8 cellular contexts compared by ENCODE assay signal in genomic region chr20:53751394-53752368, GRCh38.
DNase-seq lines count a peak whose midpoint lies in the region; ATAC-seq lines count a peak whose summit lies in the region.

No MANE protein-coding gene starts in this region.

- in situ Hi-C loops in ACHN (cut with HindIII; ENCODE audit: low pct_ligation_motif_present, low pct_unique_long_range_greater_than_20kb, low sequenced_read_pairs) = loop anchor here (25.0 kb wide), 1 partner anchor 161 kb away; no protein-coding TSS in a partner anchor

- peak; percentile 76 for ATAC-seq in GM18868 (IDR thresholded peaks at IDR 0.05; ENCODE audit: unreplicated experiment)
- peak; percentile 65 for ATAC-seq in HG03108 (IDR thresholded peaks at IDR 0.05; ENCODE audit: unreplicated experiment)
- peak; percentile 66 to 77 (median 72) for ATAC-seq in T-cell (replicated peaks in 1 of 4)
- ATAC-seq in sciatic nerve = peak; percentile 67

- DNase-seq in ACHN (peak; percentile 12), T-cell (peak in 15 of 34 experiments; percentile 2 to 35 (median 19)), sciatic nerve (ENCODE audit: low spot score) (no peak), H4 (ENCODE audit: low spot score) (no peak), HuH-7.5 (ENCODE audit: low spot score) (no peak)

- intact Hi-C loops in sciatic nerve (cut with DNase I) = no loop called here

- H3K27ac Mint-ChIP-seq in T-cell = peak overlapping the region; percentile 95 to 98

- H3K36me3 Mint-ChIP-seq in T-cell = no peaks in the 10 kb centered on the region

- H3K27me3 Mint-ChIP-seq in T-cell = no peaks in the 10 kb centered on the region

- peaks cover 0 to 7% of the 10 kb centered on the region in 2 donors for H3K4me1 ChIP-seq in esophagus (ENCODE audit: control insufficient read depth in 2 of 2, insufficient read depth in 2 of 2, low read length in 1 of 2)

- H3K9me3 ChIP-seq in esophagus (ENCODE audit: control insufficient read depth in 2 of 2, insufficient read depth in 1 of 2, low read depth in 1 of 2, low read length in 1 of 2) = no peaks in the 10 kb centered on the region

- no peaks in the 10 kb centered on the region for H3K27me3 ChIP-seq in esophagus (ENCODE audit: control insufficient read depth in 1 of 2, insufficient read depth in 2 of 2, low read length in 2 of 2)

- peak overlapping the region; percentile 29 to 75 (median 46) for H3K4me3 Mint-ChIP-seq in T-cell

- H3K9me3 Mint-ChIP-seq in T-cell = no peaks in the 10 kb centered on the region

- 30 to 34% methylated on average over 11 of the region's 11 CpGs for WGBS in esophagus, 2 donors

- H3K4me3 ChIP-seq in esophagus (ENCODE audit: low read depth in 1 of 2, low read length in 2 of 2) = no peak overlapping the region

- H3K36me3 ChIP-seq in esophagus (ENCODE audit: control insufficient read depth in 2 of 2, insufficient read depth in 2 of 2, low read length in 1 of 2) = no peaks in the 10 kb centered on the region

- POLR2A ChIA-PET in T-cell (lab: Charles Lee) = no interaction called here

- CTCF ChIA-PET in T-cell (lab: Charles Lee) = interaction anchor here (0.5 to 0.6 kb wide), 4 partner anchors 55 to 167 kb away, joined by 3 to 4 read pairs (median 3); no protein-coding TSS in a partner anchor

- H3K27ac ChIP-seq in esophagus (ENCODE audit: low read depth in 2 of 2, low read length in 1 of 2) = peak overlapping the region; percentile 34 to 74

- H3K4me1 Mint-ChIP-seq in T-cell = peaks cover 72 to 78% (median 78%) of the 10 kb centered on the region in 3 donors
